Comparison of ENCODE assay signal across 13 cellular contexts in genomic region chr4:2847297-2847871, GRCh38. TPM values are rescaled to one million over a fixed set of nuclear protein-coding genes. Genes with fewer than 3 reads are reported as not detected.
DNase-seq lines count a peak whose midpoint lies in the region; ATAC-seq and TF ChIP-seq lines count a peak whose summit lies in the region.
"Had no signal": no experiment of that assay in that cellular context is flagged by ENCODE, and none has a peak within 500 bp of the region (broad histone marks: within the 10 kb centered on the region; RNA-seq: fewer than 3 reads in every experiment).

No MANE protein-coding gene starts in this region.

- H3K27me3 Mint-ChIP-seq in stimulated activated naive CD8-positive, alpha-beta T cell treated with anti-CD3 and anti-CD28 coated beads, Interleukin-15, Interleukin-2, amounts not matched to agents 100 ng/mL and 50 ng/mL, for 24 hours, result no peaks in the 10 kb centered on the region
- H3K27me3 Mint-ChIP-seq in activated T-helper 17 cell treated with anti-CD3 and anti-CD28 coated beads, Interleukin-2, amount 50 U/mL, for 72 hours, result no peaks in the 10 kb centered on the region
- no peaks in the 10 kb centered on the region for H3K27me3 Mint-ChIP-seq in natural killer cell (ENCODE audit: low read depth in 2 of 2)

- intact Hi-C loops in natural killer cell (cut with micrococcal nuclease), result loop anchor here (5.0 kb wide), 1 partner anchor 85 kb away; no protein-coding TSS in a partner anchor

- H3K4me3 Mint-ChIP-seq in stimulated activated naive CD8-positive, alpha-beta T cell treated with anti-CD3 and anti-CD28 coated beads, Interleukin-15, Interleukin-2, amounts not matched to agents 100 ng/mL and 50 ng/mL, for 24 hours, result peak overlapping the region; percentile 22
- peak overlapping the region; percentile 28 for H3K4me3 Mint-ChIP-seq in activated T-helper 17 cell treated with anti-CD3 and anti-CD28 coated beads, Interleukin-2, amount 50 U/mL, for 72 hours
- H3K4me3 Mint-ChIP-seq in natural killer cell, result peak overlapping the region; percentile 64

- H3K27ac Mint-ChIP-seq in stimulated activated naive CD8-positive, alpha-beta T cell treated with anti-CD3 and anti-CD28 coated beads, Interleukin-15, Interleukin-2, amounts not matched to agents 100 ng/mL and 50 ng/mL, for 24 hours, result peak overlapping the region; percentile 81
- H3K27ac Mint-ChIP-seq in activated T-helper 17 cell treated with anti-CD3 and anti-CD28 coated beads, Interleukin-2, amount 50 U/mL, for 72 hours, result peak overlapping the region; percentile 21
- H3K27ac Mint-ChIP-seq in natural killer cell, result peak overlapping the region; percentile 79 to 83

- no peak for ATAC-seq in stimulated activated naive CD8-positive, alpha-beta T cell treated with anti-CD3 and anti-CD28 coated beads, Interleukin-15, Interleukin-2, amounts not matched to agents 100 U/mL and 50 U/mL, for 24 hours
- ATAC-seq in activated T-helper 17 cell treated with anti-CD3 and anti-CD28 coated beads, Interleukin-2, amount 50 U/mL, for 72 hours (replicated peaks), result no peak
- no peak for ATAC-seq in natural killer cell
- ATAC-seq in HG03378 (IDR thresholded peaks at IDR 0.05; ENCODE audit: unreplicated experiment), result no peak
- no peak for ATAC-seq in GM21576 (IDR thresholded peaks at IDR 0.05; ENCODE audit: unreplicated experiment)
- ATAC-seq: Panc1 had no signal

- DNase-seq in stimulated activated naive CD8-positive, alpha-beta T cell treated with anti-CD3 and anti-CD28 coated beads, Interleukin-15, Interleukin-2, amounts not matched to agents 100 U/mL and 50 U/mL, for 24 hours, result no peak
- no peak for DNase-seq in natural killer cell
- no peak for DNase-seq in stimulated activated naive CD4-positive, alpha-beta T cell treated with Interleukin-2 at 50 U/mL for 16 hours (lab: John Stamatoyannopoulos, UW)
- DNase-seq in NCI-H2171 (lab: John Stamatoyannopoulos, UW), result no peak
- DNase-seq: activated CD4-positive, CD25-positive, alpha-beta regulatory T cell treated with anti-CD3 and anti-CD28 coated beads, Interleukin-2, amount 50 U/mL, for 72 hours; effector memory CD4-positive, alpha-beta T cell; NCI-H1105; NCI-H345 had no signal

- H3K36me3 Mint-ChIP-seq in stimulated activated naive CD8-positive, alpha-beta T cell treated with anti-CD3 and anti-CD28 coated beads, Interleukin-15, Interleukin-2, amounts not matched to agents 100 ng/mL and 50 ng/mL, for 24 hours (ENCODE audit: low read depth), result peaks cover 12% of the 10 kb centered on the region
- H3K36me3 Mint-ChIP-seq in activated T-helper 17 cell treated with anti-CD3 and anti-CD28 coated beads, Interleukin-2, amount 50 U/mL, for 72 hours (ENCODE audit: low read depth), result peaks cover 30% of the 10 kb centered on the region
- H3K36me3 Mint-ChIP-seq in natural killer cell, result no peaks in the 10 kb centered on the region

- H3K4me1 Mint-ChIP-seq in stimulated activated naive CD8-positive, alpha-beta T cell treated with anti-CD3 and anti-CD28 coated beads, Interleukin-15, Interleukin-2, amounts not matched to agents 100 ng/mL and 50 ng/mL, for 24 hours (ENCODE audit: low read depth), result peaks cover 83% of the 10 kb centered on the region
- peaks cover 48% of the 10 kb centered on the region for H3K4me1 Mint-ChIP-seq in activated T-helper 17 cell treated with anti-CD3 and anti-CD28 coated beads, Interleukin-2, amount 50 U/mL, for 72 hours
- peaks cover 73 to 79% of the 10 kb centered on the region in 2 donors for H3K4me1 Mint-ChIP-seq in natural killer cell

- no peaks in the 10 kb centered on the region for H3K9me3 Mint-ChIP-seq in stimulated activated naive CD8-positive, alpha-beta T cell treated with anti-CD3 and anti-CD28 coated beads, Interleukin-15, Interleukin-2, amounts not matched to agents 100 ng/mL and 50 ng/mL, for 24 hours
- no peaks in the 10 kb centered on the region for H3K9me3 Mint-ChIP-seq in activated T-helper 17 cell treated with anti-CD3 and anti-CD28 coated beads, Interleukin-2, amount 50 U/mL, for 72 hours
- H3K9me3 Mint-ChIP-seq in natural killer cell, result no peaks in the 10 kb centered on the region

- no peak for TF ChIP-seq CTCF in natural killer cell (IDR thresholded peaks at IDR 0.05)

RNA-seq across cellular contexts. Expression of gene ADD1, which starts 3.7 kb away (rescaled TPM):
- total RNA-seq in activated T-helper 17 cell treated with anti-CD3 and anti-CD28 coated beads, Interleukin-2, amount 50 U/mL, for 72 hours, result 100 to 1,000 TPM; 220 to 254 TPM
- 100 to 1,000 TPM; 383 to 465 (median 452) TPM for total RNA-seq in natural killer cell

RNA-seq across cellular contexts. Expression of gene SH3BP2, which starts 54.5 kb away (rescaled TPM):
- total RNA-seq in activated T-helper 17 cell treated with anti-CD3 and anti-CD28 coated beads, Interleukin-2, amount 50 U/mL, for 72 hours, result 100 to 1,000 TPM in 1 of 2 donors, 10 to 100 TPM in 1; 83.5 to 122 TPM
- total RNA-seq in natural killer cell, result 100 to 1,000 TPM; 213 to 283 (median 221) TPM

Comparison
In these comparisons a context has a peak if more than half of its experiments do, and no peak if none do; other contexts are left out.
1. H3K27ac Mint-ChIP-seq: peak in every context shown above with its lines; median percentile 81 in stimulated activated naive CD8-positive, alpha-beta T cell treated with anti-CD3 and anti-CD28 coated beads, Interleukin-15, Interleukin-2, amounts not matched to agents 100 ng/mL and 50 ng/mL, for 24 hours; 81 in natural killer cell; 21 in activated T-helper 17 cell treated with anti-CD3 and anti-CD28 coated beads, Interleukin-2, amount 50 U/mL, for 72 hours.